19 cellular contexts compared by ENCODE assay signal in genomic region chr17:42929497-42929844, GRCh38. TPM values are rescaled to one million over a fixed set of nuclear protein-coding genes. Genes with fewer than 3 reads are reported as not detected.
DNase-seq lines count a peak whose midpoint lies in the region; ATAC-seq, FAIRE-seq and TF ChIP-seq lines count a peak whose summit lies in the region.
"Had no signal": no experiment of that assay in that cellular context is flagged by ENCODE, and none has a peak within 500 bp of the region (broad histone marks: within the 10 kb centered on the region; RNA-seq: fewer than 3 reads in every experiment).

No MANE protein-coding gene starts in this region.

- no peak for TF ChIP-seq RAD21 in K562 (CRISPR knock-in tag; conservative IDR thresholded peaks at IDR 0.05 in 1 of 2, IDR thresholded peaks at IDR 0.05 in 1 of 2)

- in situ Hi-C loops in K562 (cut with MboI), result loop anchor here (10.0 kb wide), 1 partner anchor 345 kb away; no protein-coding TSS in a partner anchor

- no peak for TF ChIP-seq POLR2A in K562 (conservative IDR thresholded peaks at IDR 0.05)

- no peak for TF ChIP-seq EP300 in K562 (IDR thresholded peaks at IDR 0.05; ENCODE audit: low read length)

- WGBS in K562 (ENCODE audit: insufficient coverage, low coverage, missing lambda C conversion rate), result 54% methylated on average over 1 of the region's 1 CpG

- DNase-seq in AG04450 (ENCODE audit: low read depth, low spot score) (no peak), K562 (ENCODE audit: extremely low read depth in 1 of 4, low spot score in 3 of 4) (no peak), NCI-H1930 (lab: John Stamatoyannopoulos, UW) (no peak)
- DNase-seq: activated naive CD8-positive, alpha-beta T cell treated with anti-CD3 and anti-CD28 coated beads, Interleukin-2, amount 10 ng/mL, durations not matched to agents 7 days and 5 days; CD8-positive, alpha-beta memory T cell; dorsolateral prefrontal cortex; NCI-H2029 treated with DMSO at 0.1 percent for 48 hours had no signal

- no peaks in the 10 kb centered on the region for H3K9me3 ChIP-seq in AG04450 (ENCODE audit: control insufficient read depth, insufficient read depth, low read length)
- no peaks in the 10 kb centered on the region for H3K9me3 ChIP-seq in K562 (replicated peaks; ENCODE audit: control insufficient read depth, insufficient read depth, low read depth, low read length)
- no peaks in the 10 kb centered on the region for H3K9me3 ChIP-seq in neutrophil

- H3K4me1 ChIP-seq in KMS-11 (ENCODE audit: low read depth, poor library complexity, severe bottlenecking) (peaks cover 26% of the 10 kb centered on the region), K562 (replicated peaks in 1 of 2; ENCODE audit: control insufficient read depth in 2 of 2, insufficient read depth in 2 of 2, low read length in 2 of 2) (peaks cover 12% of the 10 kb centered on the region in 2 experiments; a peak in 4 of 5 replicates), neutrophil (ENCODE audit: control insufficient read depth in 1 of 2, insufficient read depth in 1 of 2, low read depth in 1 of 2, low read length in 1 of 2) (peaks cover 12 to 13% of the 10 kb centered on the region in 2 experiments)

- H3K4me3 ChIP-seq in AG04450 (ENCODE audit: low read depth, low read length) (no peak overlapping the region), KMS-11 (IDR thresholded peaks at IDR 0.05; ENCODE audit: insufficient read depth, low read depth, low read length) (no peak overlapping the region), K562 (no peak overlapping the region), neutrophil (ENCODE audit: low read depth in 1 of 2, low read length in 1 of 2) (no peak overlapping the region)
- H3K4me3 ChIP-seq: dorsolateral prefrontal cortex, lung had no signal

- no peak overlapping the region for H3K9ac ChIP-seq in KMS-11
- no peak overlapping the region; a peak in 1 of 4 replicates for H3K9ac ChIP-seq in K562 (ENCODE audit: insufficient read depth in 1 of 2, low read depth in 2 of 2, low read length in 2 of 2)

- H3K9me1 ChIP-seq in K562 (ENCODE audit: control insufficient read depth, insufficient read depth, low read length), result no peaks in the 10 kb centered on the region

- H3K27ac ChIP-seq in AG04450 (ENCODE audit: low read depth, low read length) (peak overlapping the region; percentile 63), KMS-11 (no peak overlapping the region; the same call in 1 of the 2 replicates), K562 (ENCODE audit: extremely low read depth, low read depth, low read length) (peak overlapping the region; percentile 99; the same call in 1 of the 3 replicates), neutrophil (peak overlapping the region; percentile 80)

- H3K36me3 ChIP-seq in KMS-11 (ENCODE audit: insufficient read depth) (no peaks in the 10 kb centered on the region), K562 (ENCODE audit: control insufficient read depth, insufficient read depth, low read length) (no peaks in the 10 kb centered on the region), neutrophil (no peaks in the 10 kb centered on the region)

- H3K4me2 ChIP-seq in KMS-11 (no peak overlapping the region), K562 (ENCODE audit: insufficient read depth, low read length) (no peak overlapping the region)

- intact Hi-C loops in K562 (cut with micrococcal nuclease), result loop anchor here (1.0 kb wide), 2 partner anchors 86 to 351 kb away; no protein-coding TSS in a partner anchor

- TF ChIP-seq CTCF in AG04450 (IDR thresholded peaks at IDR 0.05; ENCODE audit: low read depth, low read length) (no peak), KMS-11 (conservative IDR thresholded peaks at IDR 0.05; ENCODE audit: low read depth, low read length) (peak; percentile 25), K562 (IDR thresholded peaks at IDR 0.05 in 2 of 3, conservative IDR thresholded peaks at IDR 0.05 in 1 of 3; ENCODE audit: insufficient read depth in 2 of 3, low read depth in 1 of 3, low read length in 3 of 3) (no peak), neutrophil (IDR thresholded peaks at IDR 0.05) (no peak)

- no peaks in the 10 kb centered on the region for H3K79me2 ChIP-seq in KMS-11 (ENCODE audit: insufficient read depth, low read depth)
- H3K79me2 ChIP-seq in K562 (ENCODE audit: control insufficient read depth, insufficient read depth, low read length), result no peaks in the 10 kb centered on the region

- no TSS peak for BruUV-seq in K562 (replicated peaks; lab: Mats Ljungman, UMichigan)

- ATAC-seq in K562, result no peak
- ATAC-seq in HG03045 (IDR thresholded peaks at IDR 0.05; ENCODE audit: unreplicated experiment), result no peak
- ATAC-seq in GM21825 (IDR thresholded peaks at IDR 0.05; ENCODE audit: unreplicated experiment), result no peak
- no peak for ATAC-seq in HG02973 (IDR thresholded peaks at IDR 0.05; ENCODE audit: unreplicated experiment)

- FAIRE-seq in K562 (lab: Jason Lieb, UNC), result no peak
- FAIRE-seq: bronchial epithelial cell, keratinocyte had no signal

- POLR2A ChIA-PET in AG04450 (lab: Yijun Ruan, JAX), result interaction anchor here (0.5 to 1.4 kb wide), 5 partner anchors 26 to 247 kb away, joined by 3 to 8 read pairs (median 5); partner anchors contain the start of gene RPL27
- POLR2A ChIA-PET in K562 (lab: Yijun Ruan, JAX), result interaction anchor here (0.8 to 1.8 kb wide), 14 partner anchors 8 to 439 kb away, joined by 3 to 17 read pairs (median 4); partner anchors contain the start of genes BECN1, MLX, PSMC3IP and PSME3

- H2AFZ ChIP-seq in KMS-11 (ENCODE audit: low read depth) (no peak overlapping the region), K562 (ENCODE audit: low read depth, low read length) (peak overlapping the region; percentile 96)

- H4K20me1 ChIP-seq in KMS-11 (ENCODE audit: insufficient read depth) (no peaks in the 10 kb centered on the region), K562 (replicated peaks; ENCODE audit: control insufficient read depth, insufficient read depth, low read length) (no peaks in the 10 kb centered on the region)

- CTCF ChIA-PET in AG04450 (lab: Charles Lee) (interaction anchor here (0.7 to 3.1 kb wide), 16 partner anchors 8 to 118 kb away, joined by 3 to 64 read pairs (median 4); partner anchors contain the start of genes AOC2 and BECN1), K562 (lab: Yijun Ruan, JAX; ENCODE audit: low intra/inter-chr PET ratio) (interaction anchor here (0.7 to 2.3 kb wide), 3 partner anchors 86 to 210 kb away, joined by 3 to 11 read pairs (median 3); no protein-coding TSS in a partner anchor)

- H3K27me3 ChIP-seq in AG04450 (ENCODE audit: control insufficient read depth, insufficient read depth, low read length), result peaks cover 6% of the 10 kb centered on the region
- H3K27me3 ChIP-seq in KMS-11 (ENCODE audit: insufficient read depth, low read depth), result no peaks in the 10 kb centered on the region
- no peaks in the 10 kb centered on the region for H3K27me3 ChIP-seq in K562 (ENCODE audit: control insufficient read depth in 2 of 2, insufficient read depth in 2 of 2, low read length in 2 of 2)
- no peaks in the 10 kb centered on the region for H3K27me3 ChIP-seq in neutrophil
- H3K27me3 ChIP-seq: dorsolateral prefrontal cortex had no signal

RNA-seq across cellular contexts. Expression of gene G6PC1, which starts 28.9 kb away (rescaled TPM):
- polyA plus RNA-seq in AG04450 (2011; rRNA removed) (not detected in 2 replicates), K562 (2011; rRNA removed) (not detected in 2 replicates), K562 (2014; fragmentation: Illumina TruSeq; extraction: Trizol) (not detected in 2 replicates), K562 (2014; fragmentation: Nextera tagmentation; extraction: Ambion mirVana) (not detected), K562 (2014; rRNA removed) (not detected in 2 replicates)
- not detected in 2 replicates for polyA minus RNA-seq in AG04450 (2011; rRNA and poly(A)+ RNA removed)
- total RNA-seq in K562 (2011; cell fraction: chromatin; rRNA removed; ENCODE audit: low replicate concordance), result not detected in 2 replicates
- total RNA-seq in K562 (2011; cell fraction: nucleolus; rRNA removed), result not detected in 2 replicates
- total RNA-seq in K562 (2011; cell fraction: nucleoplasm; rRNA removed), result not detected in 2 replicates
- total RNA-seq in K562 (2014; rRNA removed) (not detected in 2 replicates), K562 (2014; rRNA removed; fragmentation: Illumina TruSeq; extraction: Trizol) (not detected in 2 replicates), K562 (2015; rRNA removed; fragmentation: Illumina TruSeq; extraction: Trizol) (not detected in 2 replicates), K562 (2021) (not detected in 2 replicates)
- not detected in 2 replicates for polyA plus RNA-seq in K562 (2011; cell fraction: cytosol; rRNA removed)
- polyA plus RNA-seq in K562 (2011; cell fraction: nucleus; rRNA removed), result not detected in 2 replicates
- polyA plus RNA-seq in K562 (2012), result not detected in 2 replicates
- not detected in 2 replicates for polyA minus RNA-seq in K562 (2011; rRNA and poly(A)+ RNA removed)
- not detected in 2 replicates for polyA minus RNA-seq in K562 (2011; cell fraction: cytosol; rRNA and poly(A)+ RNA removed)
- polyA minus RNA-seq in K562 (2011; cell fraction: nucleus; rRNA and poly(A)+ RNA removed), result not detected in 2 replicates
- total RNA-seq: activated naive CD8-positive, alpha-beta T cell treated with anti-CD3 and anti-CD28 coated beads, Interleukin-2, amount 10 ng/mL, durations not matched to agents 7 days and 5 days; activated T-cell treated with anti-CD3 and anti-CD28 coated beads, Interleukin-2, amount 50 U/mL, for 72 hours; bronchial epithelial cell; CD8-positive, alpha-beta memory T cell; dorsolateral prefrontal cortex; H1; osteocyte; right cardiac atrium had no signal
- polyA plus RNA-seq: CD8-positive, alpha-beta memory T cell; keratinocyte; lung; right cardiac atrium had no signal

RNA-seq across cellular contexts. Expression of gene AARSD1, which starts 34.8 kb away (rescaled TPM):
- polyA plus RNA-seq in AG04450 (2011; rRNA removed) (39.7 and 39.8 TPM in 2 replicates), K562 (2011; rRNA removed) (58.1 and 98.5 TPM in 2 replicates), K562 (2014; fragmentation: Illumina TruSeq; extraction: Trizol) (67.8 and 75.1 TPM in 2 replicates), K562 (2014; fragmentation: Nextera tagmentation; extraction: Ambion mirVana) (10 to 100 TPM; 51.7 to 91.5 TPM), K562 (2014; rRNA removed) (96.2 and 97.9 TPM in 2 replicates)
- 30.9 and 33.0 TPM in 2 replicates for polyA minus RNA-seq in AG04450 (2011; rRNA and poly(A)+ RNA removed)
- total RNA-seq in K562 (2011; cell fraction: chromatin; rRNA removed; ENCODE audit: low replicate concordance), result 277 and 420 TPM in 2 replicates
- total RNA-seq in K562 (2011; cell fraction: nucleolus; rRNA removed), result 213 and 237 TPM in 2 replicates
- 221 and 229 TPM in 2 replicates for total RNA-seq in K562 (2011; cell fraction: nucleoplasm; rRNA removed)
- total RNA-seq in K562 (2014; rRNA removed) (65.3 and 68.6 TPM in 2 replicates), K562 (2014; rRNA removed; fragmentation: Illumina TruSeq; extraction: Trizol) (57.8 and 61.9 TPM in 2 replicates), K562 (2015; rRNA removed; fragmentation: Illumina TruSeq; extraction: Trizol) (56.9 and 57.4 TPM in 2 replicates), K562 (2021) (56.8 and 60.7 TPM in 2 replicates)
- 45.3 and 56.2 TPM in 2 replicates for polyA plus RNA-seq in K562 (2011; cell fraction: cytosol; rRNA removed)
- 109 and 138 TPM in 2 replicates for polyA plus RNA-seq in K562 (2011; cell fraction: nucleus; rRNA removed)
- 59.7 and 71.1 TPM in 2 replicates for polyA plus RNA-seq in K562 (2012)
- 52.6 and 91.8 TPM in 2 replicates for polyA minus RNA-seq in K562 (2011; rRNA and poly(A)+ RNA removed)
- 19.5 and 27.7 TPM in 2 replicates for polyA minus RNA-seq in K562 (2011; cell fraction: cytosol; rRNA and poly(A)+ RNA removed)
- polyA minus RNA-seq in K562 (2011; cell fraction: nucleus; rRNA and poly(A)+ RNA removed), result 52.2 and 56.8 TPM in 2 replicates

RNA-seq across cellular contexts. Expression of gene PTGES3L, which starts 50.4 kb away (rescaled TPM):
- polyA plus RNA-seq in AG04450 (2011; rRNA removed) (1.8 and 1.9 TPM in 2 replicates), K562 (2011; rRNA removed) (5.5 and 7.7 TPM in 2 replicates), K562 (2014; fragmentation: Illumina TruSeq; extraction: Trizol) (11.8 and 12.1 TPM in 2 replicates), K562 (2014; fragmentation: Nextera tagmentation; extraction: Ambion mirVana) (10 to 100 TPM; 11.5 to 16.0 TPM), K562 (2014; rRNA removed) (10.9 and 14.5 TPM in 2 replicates)
- polyA minus RNA-seq in AG04450 (2011; rRNA and poly(A)+ RNA removed), result 0.46 and 3.6 TPM in 2 replicates
- 29.7 and 49.0 TPM in 2 replicates for total RNA-seq in K562 (2011; cell fraction: chromatin; rRNA removed; ENCODE audit: low replicate concordance)
- 21.0 and 22.5 TPM in 2 replicates for total RNA-seq in K562 (2011; cell fraction: nucleolus; rRNA removed)
- 22.1 and 38.2 TPM in 2 replicates for total RNA-seq in K562 (2011; cell fraction: nucleoplasm; rRNA removed)
- total RNA-seq in K562 (2014; rRNA removed) (6.0 and 12.2 TPM in 2 replicates), K562 (2014; rRNA removed; fragmentation: Illumina TruSeq; extraction: Trizol) (8.8 and 9.0 TPM in 2 replicates), K562 (2015; rRNA removed; fragmentation: Illumina TruSeq; extraction: Trizol) (6.8 and 7.8 TPM in 2 replicates), K562 (2021) (8.2 and 9.6 TPM in 2 replicates)
- polyA plus RNA-seq in K562 (2011; cell fraction: cytosol; rRNA removed), result 5.1 and 7.1 TPM in 2 replicates
- 8.0 and 9.9 TPM in 2 replicates for polyA plus RNA-seq in K562 (2011; cell fraction: nucleus; rRNA removed)
- 10.0 and 17.2 TPM in 2 replicates for polyA plus RNA-seq in K562 (2012)
- 5.8 and 9.6 TPM in 2 replicates for polyA minus RNA-seq in K562 (2011; rRNA and poly(A)+ RNA removed)
- polyA minus RNA-seq in K562 (2011; cell fraction: cytosol; rRNA and poly(A)+ RNA removed), result 3.7 and 6.1 TPM in 2 replicates
- 6.6 and 7.0 TPM in 2 replicates for polyA minus RNA-seq in K562 (2011; cell fraction: nucleus; rRNA and poly(A)+ RNA removed)
- polyA plus RNA-seq: CD8-positive, alpha-beta memory T cell had no signal

RNA-seq across cellular contexts. Expression of gene RUNDC1, which starts 50.9 kb away (rescaled TPM):
- polyA plus RNA-seq in AG04450 (2011; rRNA removed) (8.7 and 9.4 TPM in 2 replicates), K562 (2011; rRNA removed) (8.1 and 10.5 TPM in 2 replicates), K562 (2014; fragmentation: Illumina TruSeq; extraction: Trizol) (10.5 and 12.6 TPM in 2 replicates), K562 (2014; fragmentation: Nextera tagmentation; extraction: Ambion mirVana) (1 to 10 TPM; 3.4 to 3.6 TPM), K562 (2014; rRNA removed) (8.3 and 8.8 TPM in 2 replicates)
- polyA minus RNA-seq in AG04450 (2011; rRNA and poly(A)+ RNA removed), result 7.4 and 9.2 TPM in 2 replicates
- 45.7 and 57.8 TPM in 2 replicates for total RNA-seq in K562 (2011; cell fraction: chromatin; rRNA removed; ENCODE audit: low replicate concordance)
- total RNA-seq in K562 (2011; cell fraction: nucleolus; rRNA removed), result 36.1 and 40.2 TPM in 2 replicates
- 40.8 and 43.7 TPM in 2 replicates for total RNA-seq in K562 (2011; cell fraction: nucleoplasm; rRNA removed)
- total RNA-seq in K562 (2014; rRNA removed) (9.4 and 12.0 TPM in 2 replicates), K562 (2014; rRNA removed; fragmentation: Illumina TruSeq; extraction: Trizol) (6.3 and 6.6 TPM in 2 replicates), K562 (2015; rRNA removed; fragmentation: Illumina TruSeq; extraction: Trizol) (9.0 and 9.4 TPM in 2 replicates), K562 (2021) (11.1 and 12.5 TPM in 2 replicates)
- polyA plus RNA-seq in K562 (2011; cell fraction: cytosol; rRNA removed), result 5.6 and 8.2 TPM in 2 replicates
- polyA plus RNA-seq in K562 (2011; cell fraction: nucleus; rRNA removed), result 7.3 and 11.3 TPM in 2 replicates
- 10.6 and 11.1 TPM in 2 replicates for polyA plus RNA-seq in K562 (2012)
- polyA minus RNA-seq in K562 (2011; rRNA and poly(A)+ RNA removed), result 12.3 and 18.9 TPM in 2 replicates
- 4.2 and 8.2 TPM in 2 replicates for polyA minus RNA-seq in K562 (2011; cell fraction: cytosol; rRNA and poly(A)+ RNA removed)
- 5.3 and 8.8 TPM in 2 replicates for polyA minus RNA-seq in K562 (2011; cell fraction: nucleus; rRNA and poly(A)+ RNA removed)
